ENCODE assay signal across 8 cellular contexts in genomic region chr19:19404879-19405860, GRCh38. TPM values are rescaled to one million over a fixed set of nuclear protein-coding genes. Genes with fewer than 3 reads are reported as not detected.
A peak's percentile ranks its signal among the peaks of the same experiment; 100 is the strongest.
DNase-seq lines count a peak whose midpoint lies in the region; ATAC-seq, FAIRE-seq and TF ChIP-seq lines count a peak whose summit lies in the region.

Gene GATAD2A (plus strand): TSS chr19:19405675. CDS start chr19:19465346, 59,671 bp downstream.

- peaks cover 46% of the 10 kb centered on the region for H3K4me1 ChIP-seq in OCI-LY7 (ENCODE audit: insufficient read depth, low read length, poor library complexity, severe bottlenecking)

- TF ChIP-seq CTCF in OCI-LY7 (conservative IDR thresholded peaks at IDR 0.05; ENCODE audit: low read length) (peak; percentile 42), epithelial cell of esophagus (IDR thresholded peaks at IDR 0.05; ENCODE audit: insufficient read depth, low read depth, low read length, missing control alignments) (no peak)

- H3K9me3 ChIP-seq in OCI-LY7 (ENCODE audit: low read length): no peaks in the 10 kb centered on the region

- CTCF ChIA-PET in OCI-LY7 (lab: Charles Lee; ENCODE audit: unreplicated experiment): interaction anchor here (1.0 to 1.2 kb wide), 2 partner anchors 39 to 85 kb away, joined by 3 read pairs; no protein-coding TSS in a partner anchor

- intact Hi-C loops in OCI-LY7 (cut with micrococcal nuclease; ENCODE audit: unreplicated experiment): loop anchor here (1.0 to 10.0 kb wide), 4 partner anchors 20 to 260 kb away; partner anchors contain the start of genes ATP13A1, BORCS8, RFXANK and ZNF101

- peak within 1 kb of the TSS; percentile 97 for H3K4me2 ChIP-seq in OCI-LY7 (ENCODE audit: low read length)

- POLR2A ChIA-PET in OCI-LY7 (lab: Charles Lee): interaction anchor here (0.5 to 1.5 kb wide), 9 partner anchors 12 to 140 kb away, joined by 3 to 13 read pairs (median 4); no protein-coding TSS in a partner anchor

- peak; percentile 57 for ATAC-seq in GM21367 (IDR thresholded peaks at IDR 0.05; ENCODE audit: unreplicated experiment)

- peak; percentile 90 for FAIRE-seq in HTR-8/SVneo (lab: Jason Lieb, UNC)

- peaks cover 10% of the 10 kb centered on the region; the same call in 1 of the 2 replicates for H3K36me3 ChIP-seq in OCI-LY7 (ENCODE audit: insufficient read depth, low read length)

- peak within 1 kb of the TSS; percentile 80 for H3K4me3 ChIP-seq in OCI-LY7 (ENCODE audit: low read depth, low read length, poor library complexity, severe bottlenecking)
- H3K4me3 ChIP-seq in epithelial cell of esophagus (ENCODE audit: low read length): peak within 1 kb of the TSS; percentile 71

- BruUV-seq in OCI-LY7 (replicated peaks; lab: Mats Ljungman, UMichigan): no TSS peak

- no peaks in the 10 kb centered on the region for H3K9me2 ChIP-seq in OCI-LY7 (ENCODE audit: insufficient read depth, low read length)

- peak within 1 kb of the TSS; percentile 61 for H3K27ac ChIP-seq in OCI-LY7 (ENCODE audit: low read depth, low read length, poor library complexity, severe bottlenecking)

- peak within 1 kb of the TSS; percentile 56; the same call in 1 of the 2 replicates for H2AFZ ChIP-seq in OCI-LY7 (ENCODE audit: low read length)

- DNase-seq in D341Med (ENCODE audit: low spot score): peak; percentile 97
- DNase-seq in HTR-8/SVneo (ENCODE audit: insufficient read length, low spot score): peak; percentile 86
- peak; percentile 90 for DNase-seq in OCI-LY7 (ENCODE audit: low spot score)
- peak; percentile 90 for DNase-seq in activated T-cell treated with anti-CD3 and anti-CD28 coated beads for 4 hours
- peak; percentile 92 for DNase-seq in epithelial cell of esophagus (ENCODE audit: low read depth)
- peak; percentile 95 for DNase-seq in mucosa of gallbladder (ENCODE audit: low spot score)
- peak; percentile 84 for DNase-seq in stimulated activated CD8-positive, alpha-beta memory T cell treated with anti-CD3 and anti-CD28 coated beads, Interleukin-4, amount 100 ng/mL, for 24 hours (ENCODE audit: low read depth)

- peaks cover 56% of the 10 kb centered on the region for H3K79me2 ChIP-seq in OCI-LY7 (ENCODE audit: insufficient read depth, low read depth, low read length)

- peaks cover 30% of the 10 kb centered on the region for H4K20me1 ChIP-seq in OCI-LY7 (ENCODE audit: insufficient read depth, low read length)

RNA-seq across cellular contexts. Expression of gene GATAD2A, which starts in this region (rescaled TPM):
- 62.8 and 73.4 TPM in 2 replicates for total RNA-seq in OCI-LY7 (2014; rRNA removed; shearing (Covaris generic))
- total RNA-seq in OCI-LY7 (2022) (126 and 156 TPM in 2 replicates), mucosa of gallbladder (110 TPM)

Comparison
In these comparisons a context has a peak if more than half of its experiments do, and no peak if none do; other contexts are left out.
1. Peak in every context shown above with its lines: DNase-seq, ATAC-seq, H3K4me3 ChIP-seq and H3K27ac ChIP-seq.